21 cellular contexts compared by ENCODE assay signal in the genomic region with DNA sequence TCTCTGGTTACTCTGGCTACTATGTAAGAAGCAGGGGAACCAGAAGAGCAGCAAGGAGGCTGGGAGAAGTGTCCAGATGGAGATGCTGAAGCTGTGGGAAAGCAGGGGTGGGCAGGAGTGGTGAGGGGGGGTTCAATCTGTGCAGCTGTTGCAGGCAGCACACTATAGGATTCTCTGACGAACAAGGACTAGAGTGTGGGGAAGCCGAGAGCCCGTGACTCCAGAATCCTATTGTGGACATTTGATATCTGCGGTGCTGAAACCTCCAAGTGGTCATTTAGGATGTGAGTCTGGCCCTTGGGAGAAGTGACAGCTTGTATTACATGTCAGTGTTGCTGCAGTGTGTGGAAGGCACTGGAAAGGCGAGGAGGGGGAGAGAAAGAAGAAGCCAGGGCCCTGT.
DNase-seq lines count a peak whose midpoint lies in the region; TF ChIP-seq lines count a peak whose summit lies in the region.
"Had no signal": no experiment of that assay in that cellular context is flagged by ENCODE, and none has a peak within 500 bp of the region (broad histone marks: within the 10 kb centered on the region; RNA-seq: fewer than 3 reads in every experiment).

No MANE protein-coding gene starts in this region.

- DNase-seq in H9 (no peak), NCI-H2171 (lab: John Stamatoyannopoulos, UW) (peak; percentile 10), nephron progenitor cell (no peak), NOMO-1 treated with DMSO at 0.1 percent for 48 hours (lab: John Stamatoyannopoulos, UW; ENCODE audit: unreplicated experiment) (no peak), NCI-H1694 treated with DMSO at 0.1 percent for 48 hours (lab: John Stamatoyannopoulos, UW) (no peak), A172 (ENCODE audit: low spot score) (no peak)
- DNase-seq: Caco-2; CD4-positive, alpha-beta memory T cell; DMS153; GM23248; KBM-7; NCI-H1092 treated with DMSO at 0.1 percent for 48 hours; NCI-H1436 treated with DMSO at 0.1 percent for 48 hours; NCI-H2029; NCI-H510A; NCI-H774; PC-9; RPMI8226; SHP77 had no signal

- no peak overlapping the region for H3K27ac ChIP-seq in H9 (ENCODE audit: insufficient read length, low read depth, low read length)
- H3K27ac ChIP-seq in angular gyrus (ENCODE audit: low read depth, low read length) = peak overlapping the region; percentile 25
- H3K27ac ChIP-seq: BLaER1 treated with 17β-estradiol and CSF1 and Interleukin-3, amounts not matched to agents 10 nM and 100 nM; GM23248; PC-9 had no signal

- no peak overlapping the region for H4K91ac ChIP-seq in H9 (ENCODE audit: insufficient read length, low read depth, low read length)

- no peak overlapping the region for H2BK12ac ChIP-seq in H9 (ENCODE audit: insufficient read length, low read depth, low read length)

- no peak overlapping the region for H3K56ac ChIP-seq in H9 (ENCODE audit: insufficient read length, low read depth, low read length)

- H3K4me3 Mint-ChIP-seq in H9 = no peak overlapping the region
- H3K4me3 Mint-ChIP-seq in nephron progenitor cell = no peak overlapping the region
- H3K4me3 Mint-ChIP-seq: CD4-positive, alpha-beta memory T cell had no signal

- no peaks in the 10 kb centered on the region for H3K27me3 ChIP-seq in H9 (ENCODE audit: insufficient read depth, low read length)
- H3K27me3 ChIP-seq: BLaER1 treated with 17β-estradiol and CSF1 and Interleukin-3, amounts not matched to agents 10 nM and 100 nM had no signal

- H3K4me2 ChIP-seq in H9 (ENCODE audit: insufficient read depth, insufficient read length, low read length) = no peak overlapping the region
- H3K4me2 ChIP-seq: BLaER1 treated with 17β-estradiol and CSF1 and Interleukin-3, amounts not matched to agents 10 nM and 100 nM; PC-9 had no signal

- H3K4ac ChIP-seq in H9 (ENCODE audit: low read depth, low read length) = no peak overlapping the region

- H3K27ac Mint-ChIP-seq in H9 (peak overlapping the region in 2 of 3 experiments; percentile 24 to 39; a peak in 3 of 7 replicates), nephron progenitor cell (peak overlapping the region; percentile 80)

- no peak overlapping the region for H3T11ph ChIP-seq in H9 (ENCODE audit: low read length)

- H2BK15ac ChIP-seq in H9 (ENCODE audit: low read depth, low read length) = no peak overlapping the region

- H3K9me3 Mint-ChIP-seq in H9 (peaks cover 0 to 2% of the 10 kb centered on the region in 2 experiments; a peak in 3 of 5 replicates), nephron progenitor cell (peaks cover 5% of the 10 kb centered on the region)

- no peak overlapping the region for H3K23ac ChIP-seq in H9 (ENCODE audit: insufficient read length, low read depth, low read length)

- H3K14ac ChIP-seq in H9 (ENCODE audit: insufficient read depth, low read length) = no peak overlapping the region

- H3K27me3 Mint-ChIP-seq in H9 (ENCODE audit: low read depth) (peaks cover 2% of the 10 kb centered on the region; the same call in 1 of the 2 replicates), nephron progenitor cell (ENCODE audit: low read depth, poor library complexity) (peaks cover 11% of the 10 kb centered on the region)

- no peak overlapping the region for H2AK5ac ChIP-seq in H9 (ENCODE audit: insufficient read length, low read length)

- H3K4me1 Mint-ChIP-seq in H9 = peaks cover 52 to 56% of the 10 kb centered on the region in 2 experiments
- H3K4me1 Mint-ChIP-seq in nephron progenitor cell = peaks cover 27% of the 10 kb centered on the region
- H3K4me1 Mint-ChIP-seq: CD4-positive, alpha-beta memory T cell had no signal

- no peak overlapping the region for H3K18ac ChIP-seq in H9 (ENCODE audit: insufficient read length, low read depth, low read length)

- H2BK5ac ChIP-seq in H9 (ENCODE audit: insufficient read length, low read length) = no peak overlapping the region

- H4K8ac ChIP-seq in H9 (replicated peaks; ENCODE audit: insufficient read length, low read depth, low read length) = no peak overlapping the region

- H3K4me1 ChIP-seq in H9 (ENCODE audit: insufficient read depth, low read length) = peaks cover 13% of the 10 kb centered on the region; the same call in 1 of the 2 replicates
- H3K4me1 ChIP-seq: BLaER1 treated with 17β-estradiol and CSF1 and Interleukin-3, amounts not matched to agents 10 nM and 100 nM; Caco-2 had no signal

- H3K79me2 ChIP-seq in H9 (ENCODE audit: insufficient read depth, low read length) = peaks cover 33% of the 10 kb centered on the region

- H3K9ac ChIP-seq in H9 (ENCODE audit: extremely low read depth, insufficient read length, low read length) = no peak overlapping the region
- H3K9ac ChIP-seq: BLaER1 treated with 17β-estradiol and CSF1 and Interleukin-3, amounts not matched to agents 10 nM and 100 nM; GM23248 had no signal

- H3K79me1 ChIP-seq in H9 (ENCODE audit: insufficient read depth, low read depth, low read length, poor library complexity, severe bottlenecking) = peaks cover 20% of the 10 kb centered on the region

- H2BK120ac ChIP-seq in H9 (ENCODE audit: low read depth, low read length, poor library complexity, severe bottlenecking) = no peak overlapping the region

- WGBS in H9 (ENCODE audit: extremely low coverage, insufficient read length, low lambda C conversion rate) = no CpG with 5 or more reads among the region's 5 CpGs

- H3K36me3 Mint-ChIP-seq in H9 (ENCODE audit: insufficient read depth in 1 of 3, low read depth in 3 of 3) (peaks cover 12 to 15% (median 13%) of the 10 kb centered on the region in 3 experiments), nephron progenitor cell (ENCODE audit: low read depth) (no peaks in the 10 kb centered on the region)
- H3K36me3 Mint-ChIP-seq: CD4-positive, alpha-beta memory T cell had no signal

- no peak for TF ChIP-seq CTCF in H9 (conservative IDR thresholded peaks at IDR 0.05)
- no peak for TF ChIP-seq CTCF in nephron progenitor cell (IDR thresholded peaks at IDR 0.05)

- no peaks in the 10 kb centered on the region for H3K23me2 ChIP-seq in H9 (ENCODE audit: insufficient read length, low read depth, low read length, poor library complexity, severe bottlenecking)

- H4K20me1 ChIP-seq in H9 (ENCODE audit: control insufficient read depth, insufficient read depth, insufficient read length) = peaks cover 2% of the 10 kb centered on the region
- H4K20me1 ChIP-seq: BLaER1 treated with 17β-estradiol and CSF1 and Interleukin-3, amounts not matched to agents 10 nM and 100 nM had no signal

- no peak overlapping the region for H2AFZ ChIP-seq in H9 (ENCODE audit: low read length)
- H2AFZ ChIP-seq: GM23248, PC-9 had no signal

- H3K9me3 ChIP-seq in H9 (ENCODE audit: control insufficient read depth, low read depth, low read length) = no peaks in the 10 kb centered on the region
- H3K9me3 ChIP-seq: Caco-2 had no signal

- no peak overlapping the region for H2BK20ac ChIP-seq in H9 (ENCODE audit: low read depth, low read length, poor library complexity, severe bottlenecking)

- H4K5ac ChIP-seq in H9 (ENCODE audit: insufficient read length, low read depth, low read length) = no peak overlapping the region
